33 cellular contexts compared by ENCODE assay signal in genomic region chr12:26214121-26214520, GRCh38. TPM values are rescaled to one million over a fixed set of nuclear protein-coding genes. Genes with fewer than 3 reads are reported as not detected.
"Had no signal": no experiment of that assay in that cellular context is flagged by ENCODE, and none has a peak within 500 bp of the region (broad histone marks: within the 10 kb centered on the region; RNA-seq: fewer than 3 reads in every experiment).

No MANE protein-coding gene starts in this region.

- H3K4me1 ChIP-seq: adrenal gland, body of pancreas, breast epithelium had no signal

- H3K4me3 ChIP-seq: adrenal gland, body of pancreas, breast epithelium had no signal

- ATAC-seq: activated CD8-positive, alpha-beta T cell treated with anti-CD3 and anti-CD28 coated beads for 36 hours; activated naive CD4-positive, alpha-beta T cell treated with anti-CD3 and anti-CD28 coated beads, Interleukin-2, amount 50 U/mL, for 72 hours; activated T-cell treated with anti-CD3 and anti-CD28 coated beads, Interleukin-2, amount 50 U/mL, for 4 hours; activated T-cell treated with anti-CD3 and anti-CD28 coated beads, Interleukin-2, amount 50 U/mL, for 72 hours; activated T-helper 17 cell treated with anti-CD3 and anti-CD28 coated beads, Interleukin-2, amount 50 U/mL, for 72 hours; body of pancreas had no signal

- H3K27ac ChIP-seq: adrenal gland, body of pancreas, brain microvascular endothelial cell, breast epithelium, VCaP had no signal

- H3K9me3 ChIP-seq: adrenal gland, body of pancreas, breast epithelium had no signal

- DNase-seq: activated B cell treated with CpG ODN at 0.5 μM for 24 hours; activated CD4-positive, alpha-beta memory T cell treated with anti-CD3 and anti-CD28 coated beads for 36 hours; activated CD4-positive, alpha-beta T cell treated with anti-CD3 and anti-CD28 coated beads for 4 hours; activated CD4-positive, alpha-beta T cell treated with anti-CD3 and anti-CD28 coated beads, Interleukin-2, amount 10 ng/mL, durations not matched to agents 24 days and 14 days; activated CD4-positive, alpha-beta T cell treated with anti-CD3 and anti-CD28 coated beads, Interleukin-2, amount 50 U/mL, for 1 hour; activated CD4-positive, alpha-beta T cell treated with anti-CD3 and anti-CD28 coated beads, Interleukin-2, amount 50 U/mL, for 4 hours; activated CD4-positive, CD25-positive, alpha-beta regulatory T cell treated with anti-CD3 and anti-CD28 coated beads, Interleukin-2, amount 50 U/mL, for 72 hours; activated CD8-positive, alpha-beta memory T cell treated with anti-CD3 and anti-CD28 coated beads, Interleukin-2, amount 50 U/mL, for 4 hours; activated CD8-positive, alpha-beta T cell treated with anti-CD3 and anti-CD28 coated beads for 36 hours; activated gamma-delta T cell; activated naive CD4-positive, alpha-beta T cell treated with anti-CD3 and anti-CD28 coated beads for 36 hours; activated naive CD4-positive, alpha-beta T cell treated with anti-CD3 and anti-CD28 coated beads, Interleukin-2, amount 50 U/mL, for 16 hours; activated naive CD8-positive, alpha-beta T cell treated with anti-CD3 and anti-CD28 coated beads for 36 hours; activated T-cell treated with anti-CD3 and anti-CD28 coated beads for 4 hours; activated T-cell treated with anti-CD3 and anti-CD28 coated beads, Interleukin-2, amount 50 U/mL, for 1 hour; activated T-cell treated with anti-CD3 and anti-CD28 coated beads, Interleukin-2, amount 50 U/mL, for 4 hours; activated T-cell treated with anti-CD3 and anti-CD28 coated beads, Interleukin-2, amount 50 U/mL, for 72 hours; adrenal gland; amniotic stem cell; aorta; body of pancreas; brain microvascular endothelial cell; central memory CD4-positive, alpha-beta T cell; cerebellar nuclear complex; T-helper 1 cell; T-helper 2 cell; T-helper 9 cell had no signal

- H3K36me3 ChIP-seq: adrenal gland, brain microvascular endothelial cell, breast epithelium had no signal

- H3K27me3 ChIP-seq: adrenal gland, body of pancreas, brain microvascular endothelial cell, breast epithelium had no signal

RNA-seq across cellular contexts. Expression of gene SSPN, which starts 18.7 kb away (rescaled TPM):
- total RNA-seq: activated CD4-positive, alpha-beta memory T cell treated with anti-CD3 and anti-CD28 coated beads for 36 hours; activated CD4-positive, alpha-beta T cell treated with anti-CD3 and anti-CD28 coated beads, Interleukin-2, amount 10 ng/mL, durations not matched to agents 24 days and 14 days; activated CD8-positive, alpha-beta memory T cell treated with anti-CD3 and anti-CD28 coated beads for 36 hours; activated CD8-positive, alpha-beta T cell treated with anti-CD3 and anti-CD28 coated beads for 36 hours; activated naive CD4-positive, alpha-beta T cell treated with anti-CD3 and anti-CD28 coated beads for 36 hours; activated naive CD4-positive, alpha-beta T cell treated with anti-CD3 and anti-CD28 coated beads, Interleukin-2, amount 50 U/mL, for 72 hours; activated naive CD8-positive, alpha-beta T cell treated with anti-CD3 and anti-CD28 coated beads for 36 hours; activated T-cell treated with anti-CD3 and anti-CD28 coated beads, Interleukin-2, amount 50 U/mL, for 4 hours; activated T-cell treated with anti-CD3 and anti-CD28 coated beads, Interleukin-2, amount 50 U/mL, for 72 hours; activated T-helper 1 cell treated with anti-CD3 and anti-CD28 coated beads, Interleukin-12 subunit alpha, Interleukin-12 subunit beta, Interleukin-2, Interleukin-4 antibody, amounts not matched to agents 30 ng/mL and 10 ng/mL and 1 ng/mL, durations not matched to agents 14 hours and 24 hours and 36 hours; activated T-helper 17 cell treated with anti-CD3 and anti-CD28 coated beads, Interleukin-2, amount 50 U/mL, for 72 hours had no signal
